In the genomic region with DNA sequence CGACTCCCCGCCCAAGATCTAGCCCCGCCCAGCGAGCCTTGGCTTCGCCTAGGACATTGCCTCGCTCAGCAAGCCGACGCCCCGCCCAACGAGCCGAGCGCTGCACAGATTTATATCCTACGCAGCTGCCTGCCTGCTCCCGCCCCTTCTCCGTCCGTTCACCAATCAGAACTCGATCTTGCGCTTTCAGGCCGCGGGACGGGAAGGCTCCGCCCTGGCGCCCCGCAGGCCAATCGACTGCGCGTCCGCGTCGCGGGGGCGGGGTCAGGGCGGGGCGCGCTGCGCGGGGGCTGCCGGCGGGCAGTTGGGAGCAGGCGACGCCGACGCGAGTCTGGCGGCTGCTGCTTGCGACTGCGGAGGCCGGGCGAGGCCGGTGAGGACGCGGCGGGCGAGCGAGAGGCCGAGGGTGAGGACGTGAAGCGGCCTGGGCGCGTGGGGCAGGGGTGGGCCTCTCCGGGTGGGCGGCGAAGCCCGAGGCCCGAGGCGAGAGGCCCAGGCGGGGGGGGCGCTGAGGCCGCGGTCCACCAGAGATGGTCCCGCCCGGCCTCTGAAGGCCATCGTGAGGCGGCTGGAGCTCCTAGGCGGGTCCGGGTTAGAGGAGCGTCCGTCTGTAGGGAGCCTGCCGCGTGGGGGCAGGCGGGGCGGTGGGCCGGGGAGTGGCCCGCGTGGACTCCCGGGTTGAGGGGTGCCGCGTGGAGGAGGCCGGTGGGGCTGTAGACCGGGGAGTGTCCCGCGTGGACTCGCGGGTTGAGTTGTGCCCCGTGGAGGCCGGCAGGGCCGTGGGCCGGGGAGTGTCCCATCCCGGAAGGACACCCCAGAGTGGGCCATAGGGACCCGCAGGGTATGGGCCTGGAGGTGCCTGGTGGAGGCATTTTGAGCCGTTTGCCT, we compare ENCODE assay signal across 1 cellular context.
TF ChIP-seq lines count a peak whose summit lies in the region.

A gene with protein sequence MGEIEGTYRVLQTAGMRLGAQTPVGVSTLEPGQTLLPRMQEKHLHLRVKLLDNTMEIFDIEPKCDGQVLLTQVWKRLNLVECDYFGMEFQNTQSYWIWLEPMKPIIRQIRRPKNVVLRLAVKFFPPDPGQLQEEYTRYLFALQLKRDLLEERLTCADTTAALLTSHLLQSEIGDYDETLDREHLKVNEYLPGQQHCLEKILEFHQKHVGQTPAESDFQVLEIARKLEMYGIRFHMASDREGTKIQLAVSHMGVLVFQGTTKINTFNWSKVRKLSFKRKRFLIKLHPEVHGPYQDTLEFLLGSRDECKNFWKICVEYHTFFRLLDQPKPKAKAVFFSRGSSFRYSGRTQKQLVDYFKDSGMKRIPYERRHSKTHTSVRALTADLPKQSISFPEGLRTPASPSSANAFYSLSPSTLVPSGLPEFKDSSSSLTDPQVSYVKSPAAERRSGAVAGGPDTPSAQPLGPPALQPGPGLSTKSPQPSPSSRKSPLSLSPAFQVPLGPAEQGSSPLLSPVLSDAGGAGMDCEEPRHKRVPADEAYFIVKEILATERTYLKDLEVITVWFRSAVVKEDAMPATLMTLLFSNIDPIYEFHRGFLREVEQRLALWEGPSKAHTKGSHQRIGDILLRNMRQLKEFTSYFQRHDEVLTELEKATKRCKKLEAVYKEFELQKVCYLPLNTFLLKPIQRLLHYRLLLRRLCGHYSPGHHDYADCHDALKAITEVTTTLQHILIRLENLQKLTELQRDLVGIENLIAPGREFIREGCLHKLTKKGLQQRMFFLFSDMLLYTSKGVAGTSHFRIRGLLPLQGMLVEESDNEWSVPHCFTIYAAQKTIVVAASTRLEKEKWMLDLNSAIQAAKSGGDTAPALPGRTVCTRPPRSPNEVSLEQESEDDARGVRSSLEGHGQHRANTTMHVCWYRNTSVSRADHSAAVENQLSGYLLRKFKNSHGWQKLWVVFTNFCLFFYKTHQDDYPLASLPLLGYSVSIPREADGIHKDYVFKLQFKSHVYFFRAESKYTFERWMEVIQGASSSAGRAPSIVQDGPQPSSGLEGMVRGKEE (plus strand): TSS at position 303 of the 888 bp plus-strand sequence. CDS start 16,823 bp downstream, outside the sequence.

TF ChIP-seq in GM12878, 131 proteins besides CTCF, POLR2A, EP300 and RAD21 (continued from another document and continues in another):
- TF ChIP-seq, protein P1, sequence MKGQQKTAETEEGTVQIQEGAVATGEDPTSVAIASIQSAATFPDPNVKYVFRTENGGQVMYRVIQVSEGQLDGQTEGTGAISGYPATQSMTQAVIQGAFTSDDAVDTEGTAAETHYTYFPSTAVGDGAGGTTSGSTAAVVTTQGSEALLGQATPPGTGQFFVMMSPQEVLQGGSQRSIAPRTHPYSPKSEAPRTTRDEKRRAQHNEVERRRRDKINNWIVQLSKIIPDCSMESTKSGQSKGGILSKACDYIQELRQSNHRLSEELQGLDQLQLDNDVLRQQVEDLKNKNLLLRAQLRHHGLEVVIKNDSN (IDR thresholded peaks at IDR 0.05; ENCODE audit: borderline replicate concordance, extremely low read length, insufficient read depth, low read depth, low read length), result no peak
- TF ChIP-seq, protein P2, sequence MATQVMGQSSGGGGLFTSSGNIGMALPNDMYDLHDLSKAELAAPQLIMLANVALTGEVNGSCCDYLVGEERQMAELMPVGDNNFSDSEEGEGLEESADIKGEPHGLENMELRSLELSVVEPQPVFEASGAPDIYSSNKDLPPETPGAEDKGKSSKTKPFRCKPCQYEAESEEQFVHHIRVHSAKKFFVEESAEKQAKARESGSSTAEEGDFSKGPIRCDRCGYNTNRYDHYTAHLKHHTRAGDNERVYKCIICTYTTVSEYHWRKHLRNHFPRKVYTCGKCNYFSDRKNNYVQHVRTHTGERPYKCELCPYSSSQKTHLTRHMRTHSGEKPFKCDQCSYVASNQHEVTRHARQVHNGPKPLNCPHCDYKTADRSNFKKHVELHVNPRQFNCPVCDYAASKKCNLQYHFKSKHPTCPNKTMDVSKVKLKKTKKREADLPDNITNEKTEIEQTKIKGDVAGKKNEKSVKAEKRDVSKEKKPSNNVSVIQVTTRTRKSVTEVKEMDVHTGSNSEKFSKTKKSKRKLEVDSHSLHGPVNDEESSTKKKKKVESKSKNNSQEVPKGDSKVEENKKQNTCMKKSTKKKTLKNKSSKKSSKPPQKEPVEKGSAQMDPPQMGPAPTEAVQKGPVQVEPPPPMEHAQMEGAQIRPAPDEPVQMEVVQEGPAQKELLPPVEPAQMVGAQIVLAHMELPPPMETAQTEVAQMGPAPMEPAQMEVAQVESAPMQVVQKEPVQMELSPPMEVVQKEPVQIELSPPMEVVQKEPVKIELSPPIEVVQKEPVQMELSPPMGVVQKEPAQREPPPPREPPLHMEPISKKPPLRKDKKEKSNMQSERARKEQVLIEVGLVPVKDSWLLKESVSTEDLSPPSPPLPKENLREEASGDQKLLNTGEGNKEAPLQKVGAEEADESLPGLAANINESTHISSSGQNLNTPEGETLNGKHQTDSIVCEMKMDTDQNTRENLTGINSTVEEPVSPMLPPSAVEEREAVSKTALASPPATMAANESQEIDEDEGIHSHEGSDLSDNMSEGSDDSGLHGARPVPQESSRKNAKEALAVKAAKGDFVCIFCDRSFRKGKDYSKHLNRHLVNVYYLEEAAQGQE (IDR thresholded peaks at IDR 0.05; ENCODE audit: low read depth, low read length), result no peak
- TF ChIP-seq, protein P3, sequence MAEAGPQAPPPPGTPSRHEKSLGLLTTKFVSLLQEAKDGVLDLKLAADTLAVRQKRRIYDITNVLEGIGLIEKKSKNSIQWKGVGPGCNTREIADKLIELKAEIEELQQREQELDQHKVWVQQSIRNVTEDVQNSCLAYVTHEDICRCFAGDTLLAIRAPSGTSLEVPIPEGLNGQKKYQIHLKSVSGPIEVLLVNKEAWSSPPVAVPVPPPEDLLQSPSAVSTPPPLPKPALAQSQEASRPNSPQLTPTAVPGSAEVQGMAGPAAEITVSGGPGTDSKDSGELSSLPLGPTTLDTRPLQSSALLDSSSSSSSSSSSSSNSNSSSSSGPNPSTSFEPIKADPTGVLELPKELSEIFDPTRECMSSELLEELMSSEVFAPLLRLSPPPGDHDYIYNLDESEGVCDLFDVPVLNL (IDR thresholded peaks at IDR 0.05; ENCODE audit: low read depth, low read length), result no peak
- TF ChIP-seq BMI1 (IDR thresholded peaks at IDR 0.05; ENCODE audit: borderline replicate concordance), result no peak
- no peak for TF ChIP-seq SREBF2 (IDR thresholded peaks at IDR 0.05; ENCODE audit: low read length)
- TF ChIP-seq, protein P4, sequence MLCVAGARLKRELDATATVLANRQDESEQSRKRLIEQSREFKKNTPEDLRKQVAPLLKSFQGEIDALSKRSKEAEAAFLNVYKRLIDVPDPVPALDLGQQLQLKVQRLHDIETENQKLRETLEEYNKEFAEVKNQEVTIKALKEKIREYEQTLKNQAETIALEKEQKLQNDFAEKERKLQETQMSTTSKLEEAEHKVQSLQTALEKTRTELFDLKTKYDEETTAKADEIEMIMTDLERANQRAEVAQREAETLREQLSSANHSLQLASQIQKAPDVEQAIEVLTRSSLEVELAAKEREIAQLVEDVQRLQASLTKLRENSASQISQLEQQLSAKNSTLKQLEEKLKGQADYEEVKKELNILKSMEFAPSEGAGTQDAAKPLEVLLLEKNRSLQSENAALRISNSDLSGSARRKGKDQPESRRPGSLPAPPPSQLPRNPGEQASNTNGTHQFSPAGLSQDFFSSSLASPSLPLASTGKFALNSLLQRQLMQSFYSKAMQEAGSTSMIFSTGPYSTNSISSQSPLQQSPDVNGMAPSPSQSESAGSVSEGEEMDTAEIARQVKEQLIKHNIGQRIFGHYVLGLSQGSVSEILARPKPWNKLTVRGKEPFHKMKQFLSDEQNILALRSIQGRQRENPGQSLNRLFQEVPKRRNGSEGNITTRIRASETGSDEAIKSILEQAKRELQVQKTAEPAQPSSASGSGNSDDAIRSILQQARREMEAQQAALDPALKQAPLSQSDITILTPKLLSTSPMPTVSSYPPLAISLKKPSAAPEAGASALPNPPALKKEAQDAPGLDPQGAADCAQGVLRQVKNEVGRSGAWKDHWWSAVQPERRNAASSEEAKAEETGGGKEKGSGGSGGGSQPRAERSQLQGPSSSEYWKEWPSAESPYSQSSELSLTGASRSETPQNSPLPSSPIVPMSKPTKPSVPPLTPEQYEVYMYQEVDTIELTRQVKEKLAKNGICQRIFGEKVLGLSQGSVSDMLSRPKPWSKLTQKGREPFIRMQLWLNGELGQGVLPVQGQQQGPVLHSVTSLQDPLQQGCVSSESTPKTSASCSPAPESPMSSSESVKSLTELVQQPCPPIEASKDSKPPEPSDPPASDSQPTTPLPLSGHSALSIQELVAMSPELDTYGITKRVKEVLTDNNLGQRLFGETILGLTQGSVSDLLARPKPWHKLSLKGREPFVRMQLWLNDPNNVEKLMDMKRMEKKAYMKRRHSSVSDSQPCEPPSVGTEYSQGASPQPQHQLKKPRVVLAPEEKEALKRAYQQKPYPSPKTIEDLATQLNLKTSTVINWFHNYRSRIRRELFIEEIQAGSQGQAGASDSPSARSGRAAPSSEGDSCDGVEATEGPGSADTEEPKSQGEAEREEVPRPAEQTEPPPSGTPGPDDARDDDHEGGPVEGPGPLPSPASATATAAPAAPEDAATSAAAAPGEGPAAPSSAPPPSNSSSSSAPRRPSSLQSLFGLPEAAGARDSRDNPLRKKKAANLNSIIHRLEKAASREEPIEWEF (IDR thresholded peaks at IDR 0.05; ENCODE audit: insufficient replicate concordance, low read depth, low read length), result no peak
- no peak for TF ChIP-seq NFIC (IDR thresholded peaks at IDR 0.05; ENCODE audit: low read depth, low read length)
- TF ChIP-seq, protein P5, sequence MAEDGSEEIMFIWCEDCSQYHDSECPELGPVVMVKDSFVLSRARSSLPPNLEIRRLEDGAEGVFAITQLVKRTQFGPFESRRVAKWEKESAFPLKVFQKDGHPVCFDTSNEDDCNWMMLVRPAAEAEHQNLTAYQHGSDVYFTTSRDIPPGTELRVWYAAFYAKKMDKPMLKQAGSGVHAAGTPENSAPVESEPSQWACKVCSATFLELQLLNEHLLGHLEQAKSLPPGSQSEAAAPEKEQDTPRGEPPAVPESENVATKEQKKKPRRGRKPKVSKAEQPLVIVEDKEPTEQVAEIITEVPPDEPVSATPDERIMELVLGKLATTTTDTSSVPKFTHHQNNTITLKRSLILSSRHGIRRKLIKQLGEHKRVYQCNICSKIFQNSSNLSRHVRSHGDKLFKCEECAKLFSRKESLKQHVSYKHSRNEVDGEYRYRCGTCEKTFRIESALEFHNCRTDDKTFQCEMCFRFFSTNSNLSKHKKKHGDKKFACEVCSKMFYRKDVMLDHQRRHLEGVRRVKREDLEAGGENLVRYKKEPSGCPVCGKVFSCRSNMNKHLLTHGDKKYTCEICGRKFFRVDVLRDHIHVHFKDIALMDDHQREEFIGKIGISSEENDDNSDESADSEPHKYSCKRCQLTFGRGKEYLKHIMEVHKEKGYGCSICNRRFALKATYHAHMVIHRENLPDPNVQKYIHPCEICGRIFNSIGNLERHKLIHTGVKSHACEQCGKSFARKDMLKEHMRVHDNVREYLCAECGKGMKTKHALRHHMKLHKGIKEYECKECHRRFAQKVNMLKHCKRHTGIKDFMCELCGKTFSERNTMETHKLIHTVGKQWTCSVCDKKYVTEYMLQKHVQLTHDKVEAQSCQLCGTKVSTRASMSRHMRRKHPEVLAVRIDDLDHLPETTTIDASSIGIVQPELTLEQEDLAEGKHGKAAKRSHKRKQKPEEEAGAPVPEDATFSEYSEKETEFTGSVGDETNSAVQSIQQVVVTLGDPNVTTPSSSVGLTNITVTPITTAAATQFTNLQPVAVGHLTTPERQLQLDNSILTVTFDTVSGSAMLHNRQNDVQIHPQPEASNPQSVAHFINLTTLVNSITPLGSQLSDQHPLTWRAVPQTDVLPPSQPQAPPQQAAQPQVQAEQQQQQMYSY (CRISPR knock-in tag; IDR thresholded peaks at IDR 0.05), result no peak
- TF ChIP-seq MTA2 (IDR thresholded peaks at IDR 0.05; ENCODE audit: low read depth), result no peak
- TF ChIP-seq ZNF217 (IDR thresholded peaks at IDR 0.05), result no peak
- peak; percentile 69 for TF ChIP-seq CREB1 (IDR thresholded peaks at IDR 0.05; ENCODE audit: low read depth)
- no peak for TF ChIP-seq CHD1 (IDR thresholded peaks at IDR 0.05; ENCODE audit: low read depth, low read length)
- peak; percentile 86; the same call in 1 of the 2 replicates for TF ChIP-seq RCOR1 (conservative IDR thresholded peaks at IDR 0.05; ENCODE audit: low read depth, low read length)
- TF ChIP-seq ETV6 (conservative IDR thresholded peaks at IDR 0.05 in 1 of 2, IDR thresholded peaks at IDR 0.05 in 1 of 2; ENCODE audit: borderline replicate concordance in 1 of 2, low read depth in 1 of 2), result no peak
- TF ChIP-seq, protein P6, sequence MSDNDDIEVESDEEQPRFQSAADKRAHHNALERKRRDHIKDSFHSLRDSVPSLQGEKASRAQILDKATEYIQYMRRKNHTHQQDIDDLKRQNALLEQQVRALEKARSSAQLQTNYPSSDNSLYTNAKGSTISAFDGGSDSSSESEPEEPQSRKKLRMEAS (IDR thresholded peaks at IDR 0.05; ENCODE audit: low read depth, low read length), result no peak
- 0 out of 2 replicates have a peak, but pooled peaks have one; percentile 25 for TF ChIP-seq HDGF (IDR thresholded peaks at IDR 0.05)
- TF ChIP-seq ZZZ3 (IDR thresholded peaks at IDR 0.05; ENCODE audit: control insufficient read depth, insufficient read length, low read depth), result no peak
- TF ChIP-seq, protein P7, sequence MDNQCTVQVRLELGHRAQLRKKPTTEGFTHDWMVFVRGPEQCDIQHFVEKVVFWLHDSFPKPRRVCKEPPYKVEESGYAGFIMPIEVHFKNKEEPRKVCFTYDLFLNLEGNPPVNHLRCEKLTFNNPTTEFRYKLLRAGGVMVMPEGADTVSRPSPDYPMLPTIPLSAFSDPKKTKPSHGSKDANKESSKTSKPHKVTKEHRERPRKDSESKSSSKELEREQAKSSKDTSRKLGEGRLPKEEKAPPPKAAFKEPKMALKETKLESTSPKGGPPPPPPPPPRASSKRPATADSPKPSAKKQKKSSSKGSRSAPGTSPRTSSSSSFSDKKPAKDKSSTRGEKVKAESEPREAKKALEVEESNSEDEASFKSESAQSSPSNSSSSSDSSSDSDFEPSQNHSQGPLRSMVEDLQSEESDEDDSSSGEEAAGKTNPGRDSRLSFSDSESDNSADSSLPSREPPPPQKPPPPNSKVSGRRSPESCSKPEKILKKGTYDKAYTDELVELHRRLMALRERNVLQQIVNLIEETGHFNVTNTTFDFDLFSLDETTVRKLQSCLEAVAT (IDR thresholded peaks at IDR 0.05), result no peak
- no peak for TF ChIP-seq SMAD1 (IDR thresholded peaks at IDR 0.05; ENCODE audit: low read depth, partially characterized antibody)
- TF ChIP-seq, protein P8, sequence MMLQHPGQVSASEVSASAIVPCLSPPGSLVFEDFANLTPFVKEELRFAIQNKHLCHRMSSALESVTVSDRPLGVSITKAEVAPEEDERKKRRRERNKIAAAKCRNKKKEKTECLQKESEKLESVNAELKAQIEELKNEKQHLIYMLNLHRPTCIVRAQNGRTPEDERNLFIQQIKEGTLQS (IDR thresholded peaks at IDR 0.05; ENCODE audit: borderline replicate concordance, extremely low read depth, low read depth, low read length), result no peak
- TF ChIP-seq BCL11A (IDR thresholded peaks at IDR 0.05; ENCODE audit: low read depth, low read length), result no peak
- no peak for TF ChIP-seq ASH2L (IDR thresholded peaks at IDR 0.05; ENCODE audit: borderline replicate concordance, low read depth)
- no peak for TF ChIP-seq IRF4 (IDR thresholded peaks at IDR 0.05; ENCODE audit: low read depth, low read length)
